ENCODE assay signal across 26 cellular contexts in the genomic region with DNA sequence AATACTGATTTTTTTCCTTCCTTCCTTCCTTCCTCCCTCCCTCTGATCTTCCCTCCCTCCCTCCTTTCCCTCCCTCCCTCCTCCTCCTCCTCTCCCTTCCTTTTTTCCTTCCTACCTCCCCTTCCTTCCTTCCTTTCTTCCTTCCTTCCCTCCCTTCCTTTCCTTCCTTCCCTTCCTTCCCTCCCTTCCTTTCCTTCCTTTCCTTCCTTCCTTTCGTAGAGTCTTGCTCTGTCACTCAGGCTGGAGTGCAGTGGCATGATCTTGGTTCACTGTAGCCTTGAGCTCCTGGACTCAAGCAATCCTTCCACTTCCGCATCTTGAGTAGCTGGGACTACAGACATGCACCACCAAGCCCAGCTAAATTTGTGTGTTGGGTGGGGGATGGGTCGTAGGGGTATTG. TPM values are rescaled to one million over a fixed set of nuclear protein-coding genes. Genes with fewer than 3 reads are reported as not detected.
DNase-seq lines count a peak whose midpoint lies in the region; ATAC-seq, FAIRE-seq and TF ChIP-seq lines count a peak whose summit lies in the region.
"Had no signal": no experiment of that assay in that cellular context is flagged by ENCODE, and none has a peak within 500 bp of the region (broad histone marks: within the 10 kb centered on the region; RNA-seq: fewer than 3 reads in every experiment).

No MANE protein-coding gene starts in this region.

- no peaks in the 10 kb centered on the region; a peak in 2 of 5 replicates for H3K27me3 ChIP-seq in HepG2 (ENCODE audit: control insufficient read depth in 1 of 2, insufficient read depth in 2 of 2, low read length in 2 of 2)
- no peaks in the 10 kb centered on the region for H3K27me3 ChIP-seq in right lobe of liver
- no peaks in the 10 kb centered on the region for H3K27me3 ChIP-seq in Karpas-422 (ENCODE audit: low read length)
- no peaks in the 10 kb centered on the region for H3K27me3 ChIP-seq in mesendoderm (ENCODE audit: insufficient read depth, low read length, poor library complexity)
- H3K27me3 ChIP-seq in vagina = no peaks in the 10 kb centered on the region
- H3K27me3 ChIP-seq: BE2C had no signal

- no peak overlapping the region for H2BK15ac ChIP-seq in mesendoderm (replicated peaks; ENCODE audit: low read depth)

- FAIRE-seq in HepG2 (lab: Jason Lieb, UNC) = no peak
- FAIRE-seq: A549, D721Med, GM12878, GM19239, H54 had no signal

- H4K20me1 ChIP-seq in HepG2 (ENCODE audit: insufficient read depth, low read length) = no peaks in the 10 kb centered on the region
- no peaks in the 10 kb centered on the region for H4K20me1 ChIP-seq in Karpas-422 (ENCODE audit: insufficient read depth, low read depth, low read length)
- H4K20me1 ChIP-seq: BLaER1 treated with 17β-estradiol and CSF1 and Interleukin-3, amounts not matched to agents 10 nM and 100 nM had no signal

- H4K5ac ChIP-seq in mesendoderm (ENCODE audit: low read length) = no peak overlapping the region

- H2BK5ac ChIP-seq in mesendoderm (ENCODE audit: low read length) = no peak overlapping the region

- BruUV-seq in HepG2 (replicated peaks; lab: Mats Ljungman, UMichigan) = no TSS peak

- no peaks in the 10 kb centered on the region for H3K79me1 ChIP-seq in mesendoderm (ENCODE audit: low read length)

- H3K4me1 ChIP-seq in HepG2 (ENCODE audit: insufficient read depth, low read length) = peaks cover 4% of the 10 kb centered on the region; the same call in 1 of the 2 replicates
- H3K4me1 ChIP-seq in right lobe of liver = no peaks in the 10 kb centered on the region
- peaks cover 37% of the 10 kb centered on the region for H3K4me1 ChIP-seq in Karpas-422 (ENCODE audit: low read length)
- H3K4me1 ChIP-seq in mesendoderm (ENCODE audit: control insufficient read depth, low read depth, low read length) = no peaks in the 10 kb centered on the region
- H3K4me1 ChIP-seq in vagina = no peaks in the 10 kb centered on the region
- H3K4me1 ChIP-seq: A549, BE2C had no signal

- no peak overlapping the region for H4K8ac ChIP-seq in mesendoderm (ENCODE audit: low read depth, low read length)

- H2AFZ ChIP-seq in HepG2 (ENCODE audit: low read length) (no peak overlapping the region), Karpas-422 (ENCODE audit: low read length) (peak overlapping the region; percentile 38; the same call in 1 of the 2 replicates)

- no peak for DNase-seq in HepG2 (ENCODE audit: low spot score)
- DNase-seq in right lobe of liver = no peak
- peak; percentile 72 for DNase-seq in Karpas-422
- DNase-seq in mesendoderm = no peak
- no peak for DNase-seq in activated CD8-positive, alpha-beta T cell treated with anti-CD3 and anti-CD28 coated beads, Interleukin-2, amount 10 ng/mL, durations not matched to agents 7 days and 5 days
- no peak for DNase-seq in vagina (ENCODE audit: extremely low spot score in 2 of 2)
- DNase-seq: 8988T; ACHN; AML-193; BE2C; CD4-positive, alpha-beta T cell; CD8-positive, alpha-beta memory T cell; DMS 273 treated with DMSO at 0.1 percent for 48 hours; DMS79; EL; GDM1; GOT3; HCEC 1CT had no signal

- no peak overlapping the region for H3K27ac ChIP-seq in HepG2 (ENCODE audit: extremely low read length, insufficient read depth, low read length)
- H3K27ac ChIP-seq in right lobe of liver = no peak overlapping the region
- peak overlapping the region; percentile 43; the same call in 1 of the 2 replicates for H3K27ac ChIP-seq in Karpas-422 (ENCODE audit: low read length)
- H3K27ac ChIP-seq in mesendoderm (ENCODE audit: low read depth, low read length) = no peak overlapping the region
- H3K27ac ChIP-seq in vagina = no peak overlapping the region
- H3K27ac ChIP-seq: A549; BLaER1 treated with 17β-estradiol and CSF1 and Interleukin-3, amounts not matched to agents 10 nM and 100 nM had no signal

- peak overlapping the region; percentile 39 for H3K27ac Mint-ChIP-seq in stimulated activated memory B cell treated with anti-CD40 and anti-IgM and Interleukin-4, amounts not matched to agents 10 μg/mL and 1 μg/mL and 100 μg/mL, for 72 hours
- no peak overlapping the region for H3K27ac Mint-ChIP-seq in activated CD8-positive, alpha-beta T cell treated with anti-CD3 and anti-CD28 coated beads, Interleukin-2, amount 10 ng/mL, durations not matched to agents 7 days and 5 days
- H3K27ac Mint-ChIP-seq: CD4-positive, alpha-beta T cell had no signal

- H3K9ac ChIP-seq in HepG2 (ENCODE audit: insufficient read depth, low read depth, low read length) = no peak overlapping the region
- H3K9ac ChIP-seq in Karpas-422 (ENCODE audit: low read length) = no peak overlapping the region
- H3K9ac ChIP-seq in mesendoderm (ENCODE audit: low read length) = no peak overlapping the region
- H3K9ac ChIP-seq: BLaER1 treated with 17β-estradiol and CSF1 and Interleukin-3, amounts not matched to agents 10 nM and 100 nM had no signal

- POLR2A ChIA-PET in HepG2 (lab: Yijun Ruan, JAX) = no interaction called here
- POLR2A ChIA-PET in activated CD8-positive, alpha-beta T cell treated with anti-CD3 and anti-CD28 coated beads, Interleukin-2, amount 10 ng/mL, durations not matched to agents 7 days and 5 days (lab: Charles Lee) = interaction anchor here (0.6 kb wide), 1 partner anchor 14 kb away, joined by 3 read pairs; no protein-coding TSS in a partner anchor

- in situ Hi-C loops in HepG2 (cut with HindIII; ENCODE audit: extremely low pct_ligation_motif_present, low pct_unique_long_range_greater_than_20kb) = no loop called here

- TF ChIP-seq CTCF in HepG2 (CRISPR knock-in tag; IDR thresholded peaks at IDR 0.05) (no peak), right lobe of liver (IDR thresholded peaks at IDR 0.05) (no peak), vagina (IDR thresholded peaks at IDR 0.05) (no peak)

- no peak overlapping the region for H3K18ac ChIP-seq in mesendoderm (ENCODE audit: low read length)

- CTCF ChIA-PET in HepG2 (lab: Yijun Ruan, JAX; ENCODE audit: low intra/inter-chr PET ratio, low total read pairs) = no interaction called here
- CTCF ChIA-PET in activated CD8-positive, alpha-beta T cell treated with anti-CD3 and anti-CD28 coated beads, Interleukin-2, amount 10 ng/mL, durations not matched to agents 7 days and 5 days (lab: Charles Lee) = no interaction called here

- TF ChIP-seq EP300 in HepG2 (IDR thresholded peaks at IDR 0.05; ENCODE audit: low read depth in 2 of 2, low read length in 2 of 2) = no peak
- no peak for TF ChIP-seq EP300 in HepG2 (CRISPR knock-in tag; IDR thresholded peaks at IDR 0.05; ENCODE audit: borderline replicate concordance)

- no peak overlapping the region for H3K4me3 Mint-ChIP-seq in stimulated activated memory B cell treated with anti-CD40 and anti-IgM and Interleukin-4, amounts not matched to agents 10 μg/mL and 1 μg/mL and 100 μg/mL, for 72 hours
- no peak overlapping the region for H3K4me3 Mint-ChIP-seq in activated CD8-positive, alpha-beta T cell treated with anti-CD3 and anti-CD28 coated beads, Interleukin-2, amount 10 ng/mL, durations not matched to agents 7 days and 5 days
- H3K4me3 Mint-ChIP-seq: CD14-positive monocyte; CD4-positive, alpha-beta T cell; CD8-positive, alpha-beta memory T cell had no signal

- no peak overlapping the region for H3K4me2 ChIP-seq in HepG2 (ENCODE audit: low read depth, low read length)
- H3K4me2 ChIP-seq in Karpas-422 (ENCODE audit: low read depth, low read length, poor library complexity, severe bottlenecking) = peak overlapping the region; percentile 31
- H3K4me2 ChIP-seq in mesendoderm (ENCODE audit: low read length) = no peak overlapping the region
- H3K4me2 ChIP-seq: A549; BLaER1 treated with 17β-estradiol and CSF1 and Interleukin-3, amounts not matched to agents 10 nM and 100 nM had no signal

- H3K9me3 Mint-ChIP-seq in stimulated activated memory B cell treated with anti-CD40 and anti-IgM and Interleukin-4, amounts not matched to agents 10 μg/mL and 1 μg/mL and 100 μg/mL, for 72 hours = peaks cover 3% of the 10 kb centered on the region
- H3K9me3 Mint-ChIP-seq in activated CD8-positive, alpha-beta T cell treated with anti-CD3 and anti-CD28 coated beads, Interleukin-2, amount 10 ng/mL, durations not matched to agents 7 days and 5 days (ENCODE audit: insufficient read depth) = no peaks in the 10 kb centered on the region
- H3K9me3 Mint-ChIP-seq: CD4-positive, alpha-beta T cell; CD8-positive, alpha-beta memory T cell had no signal

- ATAC-seq in HepG2 (no peak), right lobe of liver (no peak)
- no peak for ATAC-seq in stimulated activated memory B cell treated with anti-CD40 and anti-IgM and Interleukin-4, amounts not matched to agents 10 μg/mL and 1 μg/mL and 100 μg/mL, for 72 hours
- ATAC-seq in activated CD8-positive, alpha-beta T cell treated with anti-CD3 and anti-CD28 coated beads, Interleukin-2, amount 10 ng/mL, durations not matched to agents 7 days and 5 days = no peak
- ATAC-seq: A549, GM12878 had no signal

- H2BK120ac ChIP-seq in mesendoderm (ENCODE audit: low read depth, low read length) = no peak overlapping the region

- H3K36me3 Mint-ChIP-seq in stimulated activated memory B cell treated with anti-CD40 and anti-IgM and Interleukin-4, amounts not matched to agents 10 μg/mL and 1 μg/mL and 100 μg/mL, for 72 hours = no peaks in the 10 kb centered on the region
- H3K36me3 Mint-ChIP-seq in activated CD8-positive, alpha-beta T cell treated with anti-CD3 and anti-CD28 coated beads, Interleukin-2, amount 10 ng/mL, durations not matched to agents 7 days and 5 days (ENCODE audit: low read depth) = no peaks in the 10 kb centered on the region
- H3K36me3 Mint-ChIP-seq: CD14-positive monocyte; CD8-positive, alpha-beta memory T cell had no signal

- no peak overlapping the region for H3K56ac ChIP-seq in mesendoderm (ENCODE audit: low read length)

- no peaks in the 10 kb centered on the region for H3K27me3 Mint-ChIP-seq in stimulated activated memory B cell treated with anti-CD40 and anti-IgM and Interleukin-4, amounts not matched to agents 10 μg/mL and 1 μg/mL and 100 μg/mL, for 72 hours
- H3K27me3 Mint-ChIP-seq in activated CD8-positive, alpha-beta T cell treated with anti-CD3 and anti-CD28 coated beads, Interleukin-2, amount 10 ng/mL, durations not matched to agents 7 days and 5 days (ENCODE audit: low read depth) = peaks cover 2% of the 10 kb centered on the region
- H3K27me3 Mint-ChIP-seq: CD4-positive, alpha-beta T cell had no signal

- H3K79me2 ChIP-seq in HepG2 (ENCODE audit: insufficient read depth, low read length) (no peaks in the 10 kb centered on the region), Karpas-422 (ENCODE audit: low read length) (no peaks in the 10 kb centered on the region), mesendoderm (ENCODE audit: control insufficient read depth, insufficient read depth, low read length) (no peaks in the 10 kb centered on the region)

- no peaks in the 10 kb centered on the region for H3K9me3 ChIP-seq in HepG2 (ENCODE audit: low read length)
- no peaks in the 10 kb centered on the region for H3K9me3 ChIP-seq in right lobe of liver
- no peaks in the 10 kb centered on the region for H3K9me3 ChIP-seq in Karpas-422 (ENCODE audit: low read length)
- no peaks in the 10 kb centered on the region for H3K9me3 ChIP-seq in vagina
- H3K9me3 ChIP-seq: A549; BE2C; BLaER1 treated with 17β-estradiol and CSF1 and Interleukin-3, amounts not matched to agents 10 nM and 100 nM had no signal

- no peak overlapping the region for H2AK5ac ChIP-seq in mesendoderm (ENCODE audit: low read length)

- peaks cover 25% of the 10 kb centered on the region for H3K4me1 Mint-ChIP-seq in stimulated activated memory B cell treated with anti-CD40 and anti-IgM and Interleukin-4, amounts not matched to agents 10 μg/mL and 1 μg/mL and 100 μg/mL, for 72 hours
- H3K4me1 Mint-ChIP-seq in activated CD8-positive, alpha-beta T cell treated with anti-CD3 and anti-CD28 coated beads, Interleukin-2, amount 10 ng/mL, durations not matched to agents 7 days and 5 days (ENCODE audit: low read depth) = no peaks in the 10 kb centered on the region
- H3K4me1 Mint-ChIP-seq: CD8-positive, alpha-beta memory T cell had no signal

- H3K23ac ChIP-seq in mesendoderm (ENCODE audit: low read length) = no peak overlapping the region

- TF ChIP-seq POLR2A in HepG2 (IDR thresholded peaks at IDR 0.05; ENCODE audit: insufficient read depth in 1 of 2, low read depth in 2 of 2, low read length in 2 of 2) (no peak), right lobe of liver (IDR thresholded peaks at IDR 0.05) (no peak), vagina (IDR thresholded peaks at IDR 0.05) (no peak)

- H3K36me3 ChIP-seq in HepG2 (replicated peaks in 1 of 2; ENCODE audit: control insufficient read depth in 1 of 2, insufficient read depth in 2 of 2, low read length in 2 of 2) = no peaks in the 10 kb centered on the region
- H3K36me3 ChIP-seq in right lobe of liver = no peaks in the 10 kb centered on the region
- no peaks in the 10 kb centered on the region for H3K36me3 ChIP-seq in Karpas-422 (ENCODE audit: insufficient read depth, low read length)
- no peaks in the 10 kb centered on the region for H3K36me3 ChIP-seq in mesendoderm (ENCODE audit: control insufficient read depth, insufficient read depth, low read length)
- H3K36me3 ChIP-seq in vagina = no peaks in the 10 kb centered on the region
- H3K36me3 ChIP-seq: BE2C; BLaER1 treated with 17β-estradiol and CSF1 and Interleukin-3, amounts not matched to agents 10 nM and 100 nM had no signal

- WGBS in HepG2 (ENCODE audit: low lambda C conversion rate) = 70% methylated on average over 3 of the region's 3 CpGs
- WGBS in right lobe of liver (ENCODE audit: insufficient coverage, low coverage, low lambda C conversion rate, missing lambda C conversion rate) = 89% methylated on average over 3 of the region's 3 CpGs
- WGBS in mesendoderm (ENCODE audit: extremely low coverage, insufficient coverage, low lambda C conversion rate) = no CpG with 5 or more reads among the region's 3 CpGs

- TF ChIP-seq RAD21 in HepG2 (CRISPR knock-in tag; IDR thresholded peaks at IDR 0.05) = no peak

- intact Hi-C loops in HepG2 (cut with micrococcal nuclease; ENCODE audit: unreplicated experiment) = no loop called here
- intact Hi-C loops in right lobe of liver (cut with DNase I) = no loop called here
- intact Hi-C loops in vagina (cut with DNase I) = no loop called here

- H3K4ac ChIP-seq in mesendoderm (ENCODE audit: low read depth, low read length) = no peak overlapping the region

- H3K4me3 ChIP-seq in HepG2 (replicated peaks in 1 of 3; ENCODE audit: insufficient read depth in 1 of 3, low read depth in 2 of 3, low read length in 3 of 3) = no peak overlapping the region
- H3K4me3 ChIP-seq in right lobe of liver = no peak overlapping the region
- no peak overlapping the region; the same call in 1 of the 2 replicates for H3K4me3 ChIP-seq in Karpas-422 (ENCODE audit: low read length)
- H3K4me3 ChIP-seq in mesendoderm (ENCODE audit: low read length) = no peak overlapping the region
- H3K4me3 ChIP-seq in vagina = no peak overlapping the region
- H3K4me3 ChIP-seq: A549; BLaER1 treated with 17β-estradiol and CSF1 and Interleukin-3, amounts not matched to agents 10 nM and 100 nM; GM12878 had no signal

- no peaks in the 10 kb centered on the region for H3K9me2 ChIP-seq in Karpas-422 (replicated peaks; ENCODE audit: insufficient read depth, low read length)

RNA-seq across cellular contexts. Expression of a gene that starts 8.9 kb away (rescaled TPM):
- total RNA-seq in HepG2 (2016; rRNA removed; fragmentation: Illumina TruSeq; extraction: Trizol) (17.4 and 19.5 TPM in 2 replicates), right lobe of liver (10 to 100 TPM; 14.8 to 34.0 (median 17.8) TPM), vagina (35.4 TPM)
- 6.2 and 6.7 TPM in 2 replicates for total RNA-seq in HepG2 (2016; cell fraction: cytosol; rRNA removed; fragmentation: Illumina TruSeq; extraction: Trizol; ENCODE audit: low read depth)
- total RNA-seq in HepG2 (2016; cell fraction: insoluble cytoplasmic fraction; rRNA removed; fragmentation: Illumina TruSeq; extraction: Trizol) = 14.1 and 19.5 TPM in 2 replicates
- total RNA-seq in HepG2 (2016; cell fraction: membrane; rRNA removed; fragmentation: Illumina TruSeq; extraction: Trizol) = 8.9 and 10.2 TPM in 2 replicates
- 68.2 and 80.1 TPM in 2 replicates for total RNA-seq in HepG2 (2016; cell fraction: nucleus; rRNA removed; fragmentation: Illumina TruSeq; extraction: Trizol)
- polyA plus RNA-seq in HepG2 (2011; rRNA removed) = 15.7 and 17.9 TPM in 2 replicates
- polyA plus RNA-seq in HepG2 (2011; cell fraction: cytosol; rRNA removed) = 6.6 and 8.8 TPM in 2 replicates
- 35.1 and 39.4 TPM in 2 replicates for polyA plus RNA-seq in HepG2 (2011; cell fraction: nucleus; rRNA removed)
- 27.9 and 29.1 TPM in 2 replicates for polyA plus RNA-seq in HepG2 (2012)
- 1.3 and 1.4 TPM in 2 replicates for polyA plus RNA-seq in HepG2 (2016; cell fraction: cytosol; fragmentation: Illumina TruSeq; extraction: Trizol; ENCODE audit: low read depth)
- 10.7 and 13.4 TPM in 2 replicates for polyA plus RNA-seq in HepG2 (2016; cell fraction: insoluble cytoplasmic fraction; fragmentation: Illumina TruSeq; extraction: Trizol; ENCODE audit: low read depth)
- 2.2 and 2.6 TPM in 2 replicates for polyA plus RNA-seq in HepG2 (2016; cell fraction: membrane; fragmentation: Illumina TruSeq; extraction: Trizol; ENCODE audit: low read depth)
- polyA plus RNA-seq in HepG2 (2016; cell fraction: nucleus; fragmentation: Illumina TruSeq; extraction: Trizol; ENCODE audit: insufficient read depth, low read depth) = 67.0 and 67.3 TPM in 2 replicates
- polyA minus RNA-seq in HepG2 (2011; rRNA and poly(A)+ RNA removed; ENCODE audit: low replicate concordance) = 10.3 and 24.5 TPM in 2 replicates
- 23.1 and 25.1 TPM in 2 replicates for polyA minus RNA-seq in HepG2 (2011; cell fraction: cytosol; rRNA and poly(A)+ RNA removed)
- 99.1 and 112 TPM in 2 replicates for polyA minus RNA-seq in HepG2 (2011; cell fraction: nucleus; rRNA and poly(A)+ RNA removed)
- 11.2 and 20.9 TPM in 2 replicates for total RNA-seq in Karpas-422 (2014; rRNA removed; shearing (Covaris generic); ENCODE audit: low replicate concordance)
- 24.4 TPM for polyA plus RNA-seq in mesendoderm (2013, experiment 1 of 2)
- 22.9 TPM for polyA plus RNA-seq in mesendoderm (2013, experiment 2 of 2)
- 10 to 100 TPM; 35.9 to 40.7 TPM for total RNA-seq in activated CD8-positive, alpha-beta T cell treated with anti-CD3 and anti-CD28 coated beads, Interleukin-2, amount 10 ng/mL, durations not matched to agents 7 days and 5 days
